Comparison of ENCODE assay signal across 13 cellular contexts in the genomic region with DNA sequence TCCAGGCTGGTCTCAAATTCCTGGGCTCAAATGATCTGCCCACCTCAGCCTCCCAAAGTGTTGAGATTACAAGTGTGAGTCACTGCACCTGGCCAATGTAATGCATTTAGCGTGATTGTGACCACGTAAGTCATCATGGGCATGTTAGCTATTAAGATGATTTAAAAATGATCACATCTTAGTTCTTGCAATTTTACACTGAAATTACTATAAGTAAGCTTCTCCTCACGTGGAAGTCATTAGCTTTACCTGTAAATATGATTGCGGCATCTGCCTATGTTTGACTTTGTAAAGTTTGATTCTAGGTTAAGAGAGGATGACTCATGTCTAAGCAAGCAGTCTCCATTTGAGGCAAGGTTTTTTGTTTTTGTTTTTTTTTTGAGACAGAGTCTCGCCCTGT.
DNase-seq lines count a peak whose midpoint lies in the region; ATAC-seq and TF ChIP-seq lines count a peak whose summit lies in the region.
"Had no signal": no experiment of that assay in that cellular context is flagged by ENCODE, and none has a peak within 500 bp of the region (broad histone marks: within the 10 kb centered on the region; RNA-seq: fewer than 3 reads in every experiment).

No MANE protein-coding gene starts in this region.

- POLR2A ChIA-PET in PC-3 (lab: Charles Lee; ENCODE audit: unreplicated experiment), result interaction anchor here (0.6 kb wide), 1 partner anchor 889 kb away, joined by 4 read pairs; no protein-coding TSS in a partner anchor

- 0 out of 2 replicates have a peak overlapping the region, but pooled peaks have one; percentile 6 for H2AFZ ChIP-seq in PC-3 (ENCODE audit: low read length)
- H2AFZ ChIP-seq: GM23338 had no signal

- intact Hi-C loops in PC-3 (cut with micrococcal nuclease), result loop anchor here (1.0 to 5.0 kb wide), 3 partner anchors 32 to 697 kb away; no protein-coding TSS in a partner anchor
- intact Hi-C loops in adrenal gland (cut with DNase I), result loop anchor here in 1 of 2 donors (5.0 kb wide), 1 partner anchor 567 kb away; no protein-coding TSS in a partner anchor

- no TSS peak for BruUV-seq in PC-3 (replicated peaks; lab: Mats Ljungman, UMichigan)

- no peak for TF ChIP-seq CTCF in PC-3 (conservative IDR thresholded peaks at IDR 0.05; ENCODE audit: low read depth, low read length)
- no peak for TF ChIP-seq CTCF in adrenal gland (IDR thresholded peaks at IDR 0.05)

- CTCF ChIA-PET in PC-3 (lab: Charles Lee), result interaction anchor here (0.7 to 1.0 kb wide), 3 partner anchors 32 to 571 kb away, joined by 3 read pairs; no protein-coding TSS in a partner anchor

- H3K9me3 ChIP-seq in PC-3 (ENCODE audit: low read length) (no peaks in the 10 kb centered on the region), adrenal gland (replicated peaks in 1 of 3) (no peaks in the 10 kb centered on the region)
- H3K9me3 ChIP-seq: Caco-2 had no signal

- H3K27ac ChIP-seq in PC-3 (ENCODE audit: low read length) (no peak overlapping the region), epithelial cell of prostate (peak overlapping the region; percentile 38), adrenal gland (no peak overlapping the region)

- H3K9me2 ChIP-seq in PC-3 (replicated peaks; ENCODE audit: low read length), result no peaks in the 10 kb centered on the region

- no peak overlapping the region for H3K9ac ChIP-seq in PC-3 (ENCODE audit: low read length)

- no peak for TF ChIP-seq POLR2A in adrenal gland (IDR thresholded peaks at IDR 0.05)

- no peaks in the 10 kb centered on the region for H3K36me3 ChIP-seq in PC-3 (ENCODE audit: low read depth, low read length)
- H3K36me3 ChIP-seq in adrenal gland (replicated peaks in 1 of 2), result no peaks in the 10 kb centered on the region

- DNase-seq in DMS53 treated with DMSO at 0.1 percent for 48 hours (lab: John Stamatoyannopoulos, UW; ENCODE audit: unreplicated experiment) (peak; percentile 72), PC-3 (peak; percentile 51), epithelial cell of prostate (ENCODE audit: low read depth, low spot score) (no peak), renal cortical epithelial cell (ENCODE audit: low read depth) (peak; percentile 6), adrenal gland (no peak), DMS79 treated with DMSO at 0.1 percent for 48 hours (lab: John Stamatoyannopoulos, UW) (no peak)
- DNase-seq: Caco-2; CD8-positive, alpha-beta T cell; DMS79; EL; H7 had no signal

- H3K4me2 ChIP-seq in PC-3 (ENCODE audit: low read length), result peak overlapping the region; percentile 31
- H3K4me2 ChIP-seq: GM23338 had no signal

- no peak overlapping the region for H3K4me3 ChIP-seq in PC-3 (ENCODE audit: low read length)
- H3K4me3 ChIP-seq in adrenal gland, result no peak overlapping the region
- H3K4me3 ChIP-seq: GM23338 had no signal

- H3K27me3 ChIP-seq in PC-3 (ENCODE audit: low read length) (no peaks in the 10 kb centered on the region), adrenal gland (no peaks in the 10 kb centered on the region)

- H4K20me1 ChIP-seq in PC-3 (ENCODE audit: low read length), result no peaks in the 10 kb centered on the region

- H3K4me1 ChIP-seq in PC-3 (ENCODE audit: insufficient read depth, low read length) (peaks cover 20% of the 10 kb centered on the region), adrenal gland (replicated peaks in 1 of 2) (no peaks in the 10 kb centered on the region)
- H3K4me1 ChIP-seq: Caco-2 had no signal

- 81 to 87% (median 83%) methylated on average over 5 of the region's 5 CpGs for WGBS in adrenal gland, 4 donors

- ATAC-seq in PC-3 (peak; percentile 64), GM18861 (IDR thresholded peaks at IDR 0.05; ENCODE audit: unreplicated experiment) (no peak)
- ATAC-seq: CD8-positive, alpha-beta T cell; GM23338 had no signal

- no peaks in the 10 kb centered on the region for H3K79me2 ChIP-seq in PC-3 (ENCODE audit: low read length)

- no peaks in the 10 kb centered on the region for H3F3A ChIP-seq in PC-3 (ENCODE audit: low read length, unreplicated experiment)

Comparison
In these comparisons a context has a peak if more than half of its experiments do, and no peak if none do; other contexts are left out.
1. DNase-seq: peak in DMS53 treated with DMSO at 0.1 percent for 48 hours (single experiment), PC-3 (single experiment) and renal cortical epithelial cell (single experiment); none in epithelial cell of prostate (single experiment), adrenal gland (0 of 7) and DMS79 treated with DMSO at 0.1 percent for 48 hours (single experiment).